In the genomic region with DNA sequence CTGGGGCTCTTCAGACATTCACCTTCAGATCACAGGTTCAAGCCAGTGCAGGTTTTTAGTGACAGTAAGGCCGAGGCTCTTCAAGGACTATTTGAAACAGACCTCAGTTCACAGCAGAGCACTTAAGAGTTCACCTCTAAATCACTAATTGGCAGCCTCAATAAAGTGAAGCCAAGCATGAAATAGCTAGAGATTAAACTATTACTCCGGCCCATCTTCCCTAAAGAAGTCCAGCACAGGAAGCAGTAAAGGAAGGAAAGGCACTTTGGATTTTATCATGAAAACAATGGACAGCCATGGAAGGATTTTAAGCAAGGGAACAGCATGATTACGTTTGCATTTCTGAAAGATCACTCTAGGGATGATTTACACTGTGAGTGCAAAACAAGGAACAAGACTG, we compare ENCODE assay signal across 1 cellular context.
TF ChIP-seq lines count a peak whose summit lies in the region.

No MANE protein-coding gene starts in this region.

TF ChIP-seq in GM23338, 12 proteins besides CTCF, POLR2A, EP300 and RAD21 (continued from another document):
- TF ChIP-seq, protein P1, sequence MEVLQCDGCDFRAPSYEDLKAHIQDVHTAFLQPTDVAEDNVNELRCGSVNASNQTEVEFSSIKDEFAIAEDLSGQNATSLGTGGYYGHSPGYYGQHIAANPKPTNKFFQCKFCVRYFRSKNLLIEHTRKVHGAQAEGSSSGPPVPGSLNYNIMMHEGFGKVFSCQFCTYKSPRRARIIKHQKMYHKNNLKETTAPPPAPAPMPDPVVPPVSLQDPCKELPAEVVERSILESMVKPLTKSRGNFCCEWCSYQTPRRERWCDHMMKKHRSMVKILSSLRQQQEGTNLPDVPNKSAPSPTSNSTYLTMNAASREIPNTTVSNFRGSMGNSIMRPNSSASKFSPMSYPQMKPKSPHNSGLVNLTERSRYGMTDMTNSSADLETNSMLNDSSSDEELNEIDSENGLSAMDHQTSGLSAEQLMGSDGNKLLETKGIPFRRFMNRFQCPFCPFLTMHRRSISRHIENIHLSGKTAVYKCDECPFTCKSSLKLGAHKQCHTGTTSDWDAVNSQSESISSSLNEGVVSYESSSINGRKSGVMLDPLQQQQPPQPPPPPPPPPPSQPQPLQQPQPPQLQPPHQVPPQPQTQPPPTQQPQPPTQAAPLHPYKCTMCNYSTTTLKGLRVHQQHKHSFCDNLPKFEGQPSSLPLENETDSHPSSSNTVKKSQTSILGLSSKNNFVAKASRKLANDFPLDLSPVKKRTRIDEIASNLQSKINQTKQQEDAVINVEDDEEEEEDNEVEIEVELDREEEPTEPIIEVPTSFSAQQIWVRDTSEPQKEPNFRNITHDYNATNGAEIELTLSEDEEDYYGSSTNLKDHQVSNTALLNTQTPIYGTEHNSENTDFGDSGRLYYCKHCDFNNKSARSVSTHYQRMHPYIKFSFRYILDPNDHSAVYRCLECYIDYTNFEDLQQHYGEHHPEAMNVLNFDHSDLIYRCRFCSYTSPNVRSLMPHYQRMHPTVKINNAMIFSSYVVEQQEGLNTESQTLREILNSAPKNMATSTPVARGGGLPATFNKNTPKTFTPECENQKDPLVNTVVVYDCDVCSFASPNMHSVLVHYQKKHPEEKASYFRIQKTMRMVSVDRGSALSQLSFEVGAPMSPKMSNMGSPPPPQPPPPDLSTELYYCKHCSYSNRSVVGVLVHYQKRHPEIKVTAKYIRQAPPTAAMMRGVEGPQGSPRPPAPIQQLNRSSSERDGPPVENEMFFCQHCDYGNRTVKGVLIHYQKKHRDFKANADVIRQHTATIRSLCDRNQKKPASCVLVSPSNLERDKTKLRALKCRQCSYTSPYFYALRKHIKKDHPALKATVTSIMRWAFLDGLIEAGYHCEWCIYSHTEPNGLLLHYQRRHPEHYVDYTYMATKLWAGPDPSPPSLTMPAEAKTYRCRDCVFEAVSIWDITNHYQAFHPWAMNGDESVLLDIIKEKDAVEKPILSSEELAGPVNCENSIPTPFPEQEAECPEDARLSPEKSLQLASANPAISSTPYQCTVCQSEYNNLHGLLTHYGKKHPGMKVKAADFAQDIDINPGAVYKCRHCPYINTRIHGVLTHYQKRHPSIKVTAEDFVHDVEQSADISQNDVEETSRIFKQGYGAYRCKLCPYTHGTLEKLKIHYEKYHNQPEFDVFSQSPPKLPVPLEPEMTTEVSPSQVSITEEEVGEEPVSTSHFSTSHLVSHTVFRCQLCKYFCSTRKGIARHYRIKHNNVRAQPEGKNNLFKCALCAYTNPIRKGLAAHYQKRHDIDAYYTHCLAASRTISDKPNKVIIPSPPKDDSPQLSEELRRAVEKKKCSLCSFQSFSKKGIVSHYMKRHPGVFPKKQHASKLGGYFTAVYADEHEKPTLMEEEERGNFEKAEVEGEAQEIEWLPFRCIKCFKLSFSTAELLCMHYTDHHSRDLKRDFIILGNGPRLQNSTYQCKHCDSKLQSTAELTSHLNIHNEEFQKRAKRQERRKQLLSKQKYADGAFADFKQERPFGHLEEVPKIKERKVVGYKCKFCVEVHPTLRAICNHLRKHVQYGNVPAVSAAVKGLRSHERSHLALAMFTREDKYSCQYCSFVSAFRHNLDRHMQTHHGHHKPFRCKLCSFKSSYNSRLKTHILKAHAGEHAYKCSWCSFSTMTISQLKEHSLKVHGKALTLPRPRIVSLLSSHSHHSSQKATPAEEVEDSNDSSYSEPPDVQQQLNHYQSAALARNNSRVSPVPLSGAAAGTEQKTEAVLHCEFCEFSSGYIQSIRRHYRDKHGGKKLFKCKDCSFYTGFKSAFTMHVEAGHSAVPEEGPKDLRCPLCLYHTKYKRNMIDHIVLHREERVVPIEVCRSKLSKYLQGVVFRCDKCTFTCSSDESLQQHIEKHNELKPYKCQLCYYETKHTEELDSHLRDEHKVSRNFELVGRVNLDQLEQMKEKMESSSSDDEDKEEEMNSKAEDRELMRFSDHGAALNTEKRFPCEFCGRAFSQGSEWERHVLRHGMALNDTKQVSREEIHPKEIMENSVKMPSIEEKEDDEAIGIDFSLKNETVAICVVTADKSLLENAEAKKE (CRISPR knock-in tag; IDR thresholded peaks at IDR 0.05): no peak
- TF ChIP-seq ZNF331 (CRISPR knock-in tag; IDR thresholded peaks at IDR 0.05; ENCODE audit: low read depth): no peak
- no peak for TF ChIP-seq JUNB (IDR thresholded peaks at IDR 0.05; ENCODE audit: unreplicated experiment)
- TF ChIP-seq, protein P2, sequence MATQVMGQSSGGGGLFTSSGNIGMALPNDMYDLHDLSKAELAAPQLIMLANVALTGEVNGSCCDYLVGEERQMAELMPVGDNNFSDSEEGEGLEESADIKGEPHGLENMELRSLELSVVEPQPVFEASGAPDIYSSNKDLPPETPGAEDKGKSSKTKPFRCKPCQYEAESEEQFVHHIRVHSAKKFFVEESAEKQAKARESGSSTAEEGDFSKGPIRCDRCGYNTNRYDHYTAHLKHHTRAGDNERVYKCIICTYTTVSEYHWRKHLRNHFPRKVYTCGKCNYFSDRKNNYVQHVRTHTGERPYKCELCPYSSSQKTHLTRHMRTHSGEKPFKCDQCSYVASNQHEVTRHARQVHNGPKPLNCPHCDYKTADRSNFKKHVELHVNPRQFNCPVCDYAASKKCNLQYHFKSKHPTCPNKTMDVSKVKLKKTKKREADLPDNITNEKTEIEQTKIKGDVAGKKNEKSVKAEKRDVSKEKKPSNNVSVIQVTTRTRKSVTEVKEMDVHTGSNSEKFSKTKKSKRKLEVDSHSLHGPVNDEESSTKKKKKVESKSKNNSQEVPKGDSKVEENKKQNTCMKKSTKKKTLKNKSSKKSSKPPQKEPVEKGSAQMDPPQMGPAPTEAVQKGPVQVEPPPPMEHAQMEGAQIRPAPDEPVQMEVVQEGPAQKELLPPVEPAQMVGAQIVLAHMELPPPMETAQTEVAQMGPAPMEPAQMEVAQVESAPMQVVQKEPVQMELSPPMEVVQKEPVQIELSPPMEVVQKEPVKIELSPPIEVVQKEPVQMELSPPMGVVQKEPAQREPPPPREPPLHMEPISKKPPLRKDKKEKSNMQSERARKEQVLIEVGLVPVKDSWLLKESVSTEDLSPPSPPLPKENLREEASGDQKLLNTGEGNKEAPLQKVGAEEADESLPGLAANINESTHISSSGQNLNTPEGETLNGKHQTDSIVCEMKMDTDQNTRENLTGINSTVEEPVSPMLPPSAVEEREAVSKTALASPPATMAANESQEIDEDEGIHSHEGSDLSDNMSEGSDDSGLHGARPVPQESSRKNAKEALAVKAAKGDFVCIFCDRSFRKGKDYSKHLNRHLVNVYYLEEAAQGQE (IDR thresholded peaks at IDR 0.05; ENCODE audit: unreplicated experiment): no peak
- no peak for TF ChIP-seq EZH2 (IDR thresholded peaks at IDR 0.05; ENCODE audit: low read depth, unreplicated experiment)
- no peak for TF ChIP-seq CREB1 (CRISPR knock-in tag; IDR thresholded peaks at IDR 0.05; ENCODE audit: low read depth)
TF ChIP-seq in GM23338: peak in this region for 0.
